Comparison of ENCODE assay signal across 14 cellular contexts in genomic region chr2:201264472-201265173, GRCh38. TPM values are rescaled to one million over a fixed set of nuclear protein-coding genes. Genes with fewer than 3 reads are reported as not detected.
DNase-seq lines count a peak whose midpoint lies in the region; ATAC-seq and TF ChIP-seq lines count a peak whose summit lies in the region.
"Had no signal": no experiment of that assay in that cellular context is flagged by ENCODE, and none has a peak within 500 bp of the region (broad histone marks: within the 10 kb centered on the region; RNA-seq: fewer than 3 reads in every experiment).

No MANE protein-coding gene starts in this region.

- intact Hi-C loops in spleen (cut with DNase I; ENCODE audit: low total_unique reads): no loop called here

- no peaks in the 10 kb centered on the region for H3K27me3 Mint-ChIP-seq in activated naive CD4-positive, alpha-beta T cell treated with anti-CD3 and anti-CD28 coated beads, Interleukin-2, amount 10 ng/mL, durations not matched to agents 7 days and 5 days
- no peaks in the 10 kb centered on the region for H3K27me3 Mint-ChIP-seq in central memory CD8-positive, alpha-beta T cell
- H3K27me3 Mint-ChIP-seq in osteocyte (ENCODE audit: unreplicated experiment): no peaks in the 10 kb centered on the region

- H3K4me1 Mint-ChIP-seq in activated naive CD4-positive, alpha-beta T cell treated with anti-CD3 and anti-CD28 coated beads, Interleukin-2, amount 10 ng/mL, durations not matched to agents 7 days and 5 days: peaks cover 76% of the 10 kb centered on the region
- H3K4me1 Mint-ChIP-seq in central memory CD8-positive, alpha-beta T cell: peaks cover 75% of the 10 kb centered on the region
- peaks cover 22% of the 10 kb centered on the region for H3K4me1 Mint-ChIP-seq in osteocyte (ENCODE audit: unreplicated experiment)

- H3K27me3 ChIP-seq in spleen (replicated peaks in 1 of 7): no peaks in the 10 kb centered on the region
- H3K27me3 ChIP-seq: ovary, uterus had no signal

- WGBS in spleen, 5 donors: 60 to 75% (median 67%) methylated on average over 7 of the region's 7 CpGs

- peak overlapping the region; percentile 69 for H3K27ac ChIP-seq in KOPT-K1 (ENCODE audit: low read depth, low read length, poor library complexity, severe bottlenecking)
- peak overlapping the region in 5 of 8 donors; percentile 14 to 95 (median 94) for H3K27ac ChIP-seq in spleen
- H3K27ac ChIP-seq: epithelial cell of prostate, ovary, uterus had no signal

- no peak for ATAC-seq in central memory CD8-positive, alpha-beta T cell (replicated peaks; ENCODE audit: extremely low read depth, poor library complexity, severe bottlenecking)
- ATAC-seq in GM19351 (IDR thresholded peaks at IDR 0.05; ENCODE audit: unreplicated experiment): no peak

- peaks cover 25 to 100% (median 85%) of the 10 kb centered on the region in 6 donors for H3K4me1 ChIP-seq in spleen
- H3K4me1 ChIP-seq: uterus had no signal

- H3K9me3 ChIP-seq in KOPT-K1 (ENCODE audit: insufficient read depth, low read length, poor library complexity, severe bottlenecking): no peaks in the 10 kb centered on the region
- no peaks in the 10 kb centered on the region for H3K9me3 ChIP-seq in spleen
- H3K9me3 ChIP-seq: ovary, uterus had no signal

- peak overlapping the region; percentile 82 for H3K4me3 Mint-ChIP-seq in activated naive CD4-positive, alpha-beta T cell treated with anti-CD3 and anti-CD28 coated beads, Interleukin-2, amount 10 ng/mL, durations not matched to agents 7 days and 5 days
- H3K4me3 Mint-ChIP-seq in central memory CD8-positive, alpha-beta T cell: peak overlapping the region; percentile 93
- H3K4me3 Mint-ChIP-seq in osteocyte (ENCODE audit: unreplicated experiment): no peak overlapping the region

- CTCF ChIA-PET in activated naive CD4-positive, alpha-beta T cell treated with anti-CD3 and anti-CD28 coated beads, Interleukin-2, amount 10 ng/mL, durations not matched to agents 7 days and 5 days (lab: Charles Lee): interaction anchor here (0.8 to 7.5 kb wide), 6 partner anchors 10 to 99 kb away, joined by 3 to 57 read pairs (median 4); no protein-coding TSS in a partner anchor

- no peak for TF ChIP-seq CTCF in spleen (IDR thresholded peaks at IDR 0.05 in 8 of 11, conservative IDR thresholded peaks at IDR 0.05 in 3 of 11)
- TF ChIP-seq CTCF in osteocyte (IDR thresholded peaks at IDR 0.05): no peak

- no peaks in the 10 kb centered on the region for H3K9me3 Mint-ChIP-seq in activated naive CD4-positive, alpha-beta T cell treated with anti-CD3 and anti-CD28 coated beads, Interleukin-2, amount 10 ng/mL, durations not matched to agents 7 days and 5 days
- H3K9me3 Mint-ChIP-seq in central memory CD8-positive, alpha-beta T cell: no peaks in the 10 kb centered on the region
- H3K9me3 Mint-ChIP-seq in osteocyte (ENCODE audit: unreplicated experiment): no peaks in the 10 kb centered on the region

- no peak for TF ChIP-seq POLR2A in spleen (IDR thresholded peaks at IDR 0.05)

- H3K4me3 ChIP-seq in spleen: peak overlapping the region in 1 of 8 donors; percentile 76
- H3K4me3 ChIP-seq: ovary, skin epidermis, uterus had no signal

- peak overlapping the region; percentile 91 for H3K27ac Mint-ChIP-seq in activated naive CD4-positive, alpha-beta T cell treated with anti-CD3 and anti-CD28 coated beads, Interleukin-2, amount 10 ng/mL, durations not matched to agents 7 days and 5 days
- H3K27ac Mint-ChIP-seq in central memory CD8-positive, alpha-beta T cell (ENCODE audit: low read depth): peak overlapping the region; percentile 98
- no peak overlapping the region for H3K27ac Mint-ChIP-seq in osteocyte (ENCODE audit: unreplicated experiment)

- no peak for DNase-seq in activated naive CD4-positive, alpha-beta T cell treated with anti-CD3 and anti-CD28 coated beads, Interleukin-2, amount 10 ng/mL, durations not matched to agents 7 days and 5 days
- DNase-seq in activated naive CD4-positive, alpha-beta T cell treated with Interleukin-2 at 50 U/mL for 16 hours: no peak
- no peak for DNase-seq in central memory CD8-positive, alpha-beta T cell (ENCODE audit: low spot score in 2 of 2)
- DNase-seq in spleen (no peak), foreskin melanocyte (no peak), osteocyte (ENCODE audit: extremely low spot score, unreplicated experiment) (no peak)
- DNase-seq: DMS 273 treated with DMSO at 0.1 percent for 48 hours, mesendoderm, ovary, uterus had no signal

- H3K36me3 ChIP-seq in KOPT-K1 (ENCODE audit: insufficient read depth, low read length) (peaks cover 45% of the 10 kb centered on the region), spleen (peaks cover 0 to 44% (median 30%) of the 10 kb centered on the region in 6 donors)
- H3K36me3 ChIP-seq: ovary, uterus had no signal

- H3K36me3 Mint-ChIP-seq in activated naive CD4-positive, alpha-beta T cell treated with anti-CD3 and anti-CD28 coated beads, Interleukin-2, amount 10 ng/mL, durations not matched to agents 7 days and 5 days: peaks cover 60% of the 10 kb centered on the region
- peaks cover 55% of the 10 kb centered on the region for H3K36me3 Mint-ChIP-seq in central memory CD8-positive, alpha-beta T cell (ENCODE audit: insufficient read depth)
- H3K36me3 Mint-ChIP-seq in osteocyte (ENCODE audit: unreplicated experiment): peaks cover 11% of the 10 kb centered on the region

RNA-seq across cellular contexts. Expression of gene CASP8, which starts 4.3 kb away (rescaled TPM):
- total RNA-seq in spleen (100 to 1,000 TPM in 1 of 7 donors, 10 to 100 TPM in 6; 67.1 to 100 (median 91.8) TPM), osteocyte (11.1 and 11.4 TPM in 2 replicates)
- polyA plus RNA-seq in spleen: 10 to 100 TPM; 20.3 to 41.9 (median 29.3) TPM
